Comparison of ENCODE assay signal across 9 cellular contexts in genomic region chr15:41944313-41944940, GRCh38. TPM values are rescaled to one million over a fixed set of nuclear protein-coding genes. Genes with fewer than 3 reads are reported as not detected.
DNase-seq lines count a peak whose midpoint lies in the region; ATAC-seq, FAIRE-seq and TF ChIP-seq lines count a peak whose summit lies in the region.
"Had no signal": no experiment of that assay in that cellular context is flagged by ENCODE, and none has a peak within 500 bp of the region (broad histone marks: within the 10 kb centered on the region; RNA-seq: fewer than 3 reads in every experiment).

No MANE protein-coding gene starts in this region.

- TF ChIP-seq CTCF in BJ (IDR thresholded peaks at IDR 0.05; ENCODE audit: insufficient read depth, low read depth, low read length) (no peak), osteocyte (IDR thresholded peaks at IDR 0.05) (no peak)

- H3K4me1 Mint-ChIP-seq in osteocyte (ENCODE audit: unreplicated experiment), result peaks cover 81% of the 10 kb centered on the region

- peaks cover 4% of the 10 kb centered on the region; the same call in 1 of the 2 replicates for H3K36me3 ChIP-seq in BJ (ENCODE audit: control insufficient read depth, insufficient read depth, low read length)
- H3K36me3 ChIP-seq in SJCRH30, result peaks cover 15% of the 10 kb centered on the region

- H3K36me3 Mint-ChIP-seq in osteocyte (ENCODE audit: unreplicated experiment), result no peaks in the 10 kb centered on the region

- POLR2A ChIA-PET in BJ (lab: Charles Lee), result interaction anchor here (0.9 kb wide), 1 partner anchor 28 kb away, joined by 3 read pairs; the partner anchor contains the start of gene EHD4

- H3K27ac ChIP-seq in SJCRH30, result peak overlapping the region; percentile 94

- H3K4me3 ChIP-seq in BJ (ENCODE audit: low read depth, low read length) (no peak overlapping the region; the same call in 1 of the 2 replicates), SJCRH30 (peak overlapping the region; percentile 9)

- H3K27ac Mint-ChIP-seq in osteocyte (ENCODE audit: unreplicated experiment), result peak overlapping the region; percentile 96

- DNase-seq in BJ (ENCODE audit: low read depth) (peak; percentile 87), SJCRH30 (peak; percentile 84 to 85), fibroblast of peridontal ligament (ENCODE audit: extremely low read depth) (peak; percentile 91), osteocyte (ENCODE audit: extremely low spot score, unreplicated experiment) (no peak), frontal cortex (ENCODE audit: low spot score in 2 of 2) (no peak), occipital lobe (lab: John Stamatoyannopoulos, UW) (no peak), NCI-H187 (lab: John Stamatoyannopoulos, UW) (no peak)
- DNase-seq: T-helper 1 cell had no signal

- no peaks in the 10 kb centered on the region for H3K9me3 ChIP-seq in SJCRH30 (replicated peaks)

- H3K9me3 Mint-ChIP-seq in osteocyte (ENCODE audit: unreplicated experiment), result no peaks in the 10 kb centered on the region

- H3K4me3 Mint-ChIP-seq in osteocyte (ENCODE audit: unreplicated experiment), result peak overlapping the region; percentile 50

- CTCF ChIA-PET in BJ (lab: Yijun Ruan, JAX), result interaction anchor here (1.2 to 1.5 kb wide), 3 partner anchors 10 to 14 kb away, joined by 3 to 6 read pairs (median 3); no protein-coding TSS in a partner anchor

- ATAC-seq in HG03108 (IDR thresholded peaks at IDR 0.05; ENCODE audit: unreplicated experiment), result no peak

- H3K4me1 ChIP-seq in SJCRH30, result peaks cover 78% of the 10 kb centered on the region

- no peak for FAIRE-seq in frontal cortex (lab: Jason Lieb, UNC)

- H3K27me3 ChIP-seq in BJ (ENCODE audit: control insufficient read depth, insufficient read depth, low read length) (no peaks in the 10 kb centered on the region), SJCRH30 (no peaks in the 10 kb centered on the region)

- H3K27me3 Mint-ChIP-seq in osteocyte (ENCODE audit: unreplicated experiment), result no peaks in the 10 kb centered on the region

RNA-seq across cellular contexts. Expression of gene EHD4, which starts 27.9 kb away (rescaled TPM):
- polyA plus RNA-seq in BJ (2011; rRNA removed), result 14.9 and 17.0 TPM in 2 replicates
- polyA minus RNA-seq in BJ (2011; rRNA and poly(A)+ RNA removed), result 15.3 and 18.6 TPM in 2 replicates
- 20.8 TPM in 2 replicates for total RNA-seq in SJCRH30 (2014; rRNA removed; shearing (Covaris generic))
- total RNA-seq in osteocyte (20.9 and 21.7 TPM in 2 replicates), frontal cortex (2.0 TPM), occipital lobe (2.2 TPM)

RNA-seq across cellular contexts. Expression of gene SPTBN5, which starts 50.6 kb away (rescaled TPM):
- polyA plus RNA-seq in BJ (2011; rRNA removed), result 0.04 and 0.05 TPM in 2 replicates
- under 0.01 TPM in 1 of 2 replicates, not detected in the other for polyA minus RNA-seq in BJ (2011; rRNA and poly(A)+ RNA removed)
- total RNA-seq in SJCRH30 (2014; rRNA removed; shearing (Covaris generic)), result 0.38 and 0.55 TPM in 2 replicates
- total RNA-seq in osteocyte (3.0 and 3.2 TPM in 2 replicates), frontal cortex (0.41 TPM), occipital lobe (0.16 TPM)

Comparison
In these comparisons a context has a peak if more than half of its experiments do, and no peak if none do; other contexts are left out.
1. DNase-seq: peak in BJ (single experiment), SJCRH30 (2 of 2) and fibroblast of peridontal ligament (single experiment); none in osteocyte (single experiment), frontal cortex (0 of 2), occipital lobe (single experiment) and NCI-H187 (0 of 2).